ENCODE assay signal across 12 cellular contexts in genomic region chr2:238290715-238291549, GRCh38. TPM values are rescaled to one million over a fixed set of nuclear protein-coding genes. Genes with fewer than 3 reads are reported as not detected.
DNase-seq lines count a peak whose midpoint lies in the region; ATAC-seq, FAIRE-seq and TF ChIP-seq lines count a peak whose summit lies in the region.
"Had no signal": no experiment of that assay in that cellular context is flagged by ENCODE, and none has a peak within 500 bp of the region (broad histone marks: within the 10 kb centered on the region; RNA-seq: fewer than 3 reads in every experiment).

No MANE protein-coding gene starts in this region.

- no peak for FAIRE-seq in RCC 7860 (lab: Jason Lieb, UNC)
- FAIRE-seq: K562 had no signal

- H3K36me3 ChIP-seq in breast epithelium = no peaks in the 10 kb centered on the region
- H3K36me3 ChIP-seq: BE2C, neural progenitor cell had no signal

- TF ChIP-seq CTCF in breast epithelium (IDR thresholded peaks at IDR 0.05) = no peak

- H3K4me1 Mint-ChIP-seq in stimulated activated naive CD8-positive, alpha-beta T cell treated with anti-CD3 and anti-CD28 coated beads, Interleukin-15, Interleukin-2, amounts not matched to agents 100 ng/mL and 50 ng/mL, for 24 hours (ENCODE audit: low read depth) = peaks cover 32% of the 10 kb centered on the region
- H3K4me1 Mint-ChIP-seq in naive B cell = peaks cover 21 to 35% (median 24%) of the 10 kb centered on the region in 3 donors

- H3K27me3 Mint-ChIP-seq in stimulated activated naive CD8-positive, alpha-beta T cell treated with anti-CD3 and anti-CD28 coated beads, Interleukin-15, Interleukin-2, amounts not matched to agents 100 ng/mL and 50 ng/mL, for 24 hours = no peaks in the 10 kb centered on the region
- peaks cover 0 to 9% (median 8%) of the 10 kb centered on the region in 3 donors for H3K27me3 Mint-ChIP-seq in naive B cell
- H3K27me3 Mint-ChIP-seq: activated CD4-positive, alpha-beta T cell treated with anti-CD3 and anti-CD28 coated beads, Interleukin-2, amount 10 ng/mL, durations not matched to agents 24 days and 14 days had no signal

- H3K27ac Mint-ChIP-seq in stimulated activated naive CD8-positive, alpha-beta T cell treated with anti-CD3 and anti-CD28 coated beads, Interleukin-15, Interleukin-2, amounts not matched to agents 100 ng/mL and 50 ng/mL, for 24 hours = peak overlapping the region; percentile 88
- H3K27ac Mint-ChIP-seq in naive B cell = peak overlapping the region in 2 of 6 donors; percentile 49 to 96
- H3K27ac Mint-ChIP-seq: neural progenitor cell had no signal

- H3K27me3 ChIP-seq in breast epithelium = no peaks in the 10 kb centered on the region
- H3K27me3 ChIP-seq: BE2C had no signal

- H3K27ac ChIP-seq in breast epithelium = peak overlapping the region; percentile 97 to 99
- H3K27ac ChIP-seq: neural progenitor cell had no signal

- H3K9me3 ChIP-seq in breast epithelium = no peaks in the 10 kb centered on the region
- H3K9me3 ChIP-seq: BE2C had no signal

- TF ChIP-seq POLR2A in breast epithelium (IDR thresholded peaks at IDR 0.05) = no peak

- H3K4me3 ChIP-seq in breast epithelium = no peak overlapping the region
- H3K4me3 ChIP-seq: K562 had no signal

- no peak for DNase-seq in stimulated activated naive CD8-positive, alpha-beta T cell treated with anti-CD3 and anti-CD28 coated beads, Interleukin-15, Interleukin-2, amounts not matched to agents 100 U/mL and 50 U/mL, for 24 hours
- DNase-seq in breast epithelium (ENCODE audit: low spot score in 2 of 2) (no peak), naive B cell (no peak), cortex of kidney (lab: John Stamatoyannopoulos, UW) (no peak), RCC 7860 (ENCODE audit: low spot score) (no peak), midbrain (lab: John Stamatoyannopoulos, UW) (no peak)
- DNase-seq: BE2C had no signal

- H3K4me3 Mint-ChIP-seq in stimulated activated naive CD8-positive, alpha-beta T cell treated with anti-CD3 and anti-CD28 coated beads, Interleukin-15, Interleukin-2, amounts not matched to agents 100 ng/mL and 50 ng/mL, for 24 hours = peak overlapping the region; percentile 90
- H3K4me3 Mint-ChIP-seq in naive B cell = peak overlapping the region in 6 of 8 donors; percentile 6 to 98 (median 93)

- ATAC-seq in stimulated activated naive CD8-positive, alpha-beta T cell treated with anti-CD3 and anti-CD28 coated beads, Interleukin-15, Interleukin-2, amounts not matched to agents 100 U/mL and 50 U/mL, for 24 hours = no peak
- ATAC-seq in naive B cell (ENCODE audit: low read depth in 2 of 2) (no peak), GM21423 (IDR thresholded peaks at IDR 0.05; ENCODE audit: unreplicated experiment) (no peak)
- ATAC-seq: K562 had no signal

- H3K9me3 Mint-ChIP-seq in stimulated activated naive CD8-positive, alpha-beta T cell treated with anti-CD3 and anti-CD28 coated beads, Interleukin-15, Interleukin-2, amounts not matched to agents 100 ng/mL and 50 ng/mL, for 24 hours = no peaks in the 10 kb centered on the region
- H3K9me3 Mint-ChIP-seq in naive B cell = no peaks in the 10 kb centered on the region
- H3K9me3 Mint-ChIP-seq: activated CD4-positive, alpha-beta T cell treated with anti-CD3 and anti-CD28 coated beads, Interleukin-2, amount 10 ng/mL, durations not matched to agents 24 days and 14 days; neural progenitor cell had no signal

- peaks cover 3 to 5% of the 10 kb centered on the region in 2 donors for H3K4me1 ChIP-seq in breast epithelium
- H3K4me1 ChIP-seq: BE2C had no signal

- no peaks in the 10 kb centered on the region for H3K36me3 Mint-ChIP-seq in stimulated activated naive CD8-positive, alpha-beta T cell treated with anti-CD3 and anti-CD28 coated beads, Interleukin-15, Interleukin-2, amounts not matched to agents 100 ng/mL and 50 ng/mL, for 24 hours (ENCODE audit: low read depth)
- H3K36me3 Mint-ChIP-seq in naive B cell = no peaks in the 10 kb centered on the region
- H3K36me3 Mint-ChIP-seq: neural progenitor cell had no signal

- intact Hi-C loops in breast epithelium (cut with DNase I; ENCODE audit: low total_unique reads) = no loop called here

RNA-seq across cellular contexts. Expression of gene PER2, which starts 2.5 kb away (rescaled TPM):
- total RNA-seq in breast epithelium = 10 to 100 TPM; 14.1 to 29.7 (median 16.1) TPM
- polyA plus RNA-seq in naive B cell (ENCODE audit: low read depth in 6 of 6) = 10 to 100 TPM in 1 of 6 donors, 1 to 10 TPM in 5; 3.5 to 11.7 (median 4.5) TPM

RNA-seq across cellular contexts. Expression of gene TRAF3IP1, which starts 29.4 kb away (rescaled TPM):
- total RNA-seq in breast epithelium = 10 to 100 TPM; 12.1 to 20.6 (median 15.7) TPM
- 1 to 10 TPM; 2.8 to 5.4 (median 3.5) TPM for polyA plus RNA-seq in naive B cell (ENCODE audit: low read depth in 6 of 6)

RNA-seq across cellular contexts. Expression of gene HES6, which starts 51.1 kb away (rescaled TPM):
- 1 to 10 TPM; 4.0 to 5.6 (median 4.7) TPM for total RNA-seq in breast epithelium
- polyA plus RNA-seq in naive B cell (ENCODE audit: low read depth in 6 of 6) = 1 to 10 TPM; 2.5 to 6.9 (median 3.9) TPM
